ENCODE assay signal across 18 cellular contexts in genomic region chr5:29902859-29903258, GRCh38.
A peak's percentile ranks its signal among the peaks of the same experiment; 100 is the strongest.
DNase-seq lines count a peak whose midpoint lies in the region; ATAC-seq and TF ChIP-seq lines count a peak whose summit lies in the region.
"Had no signal": no experiment of that assay in that cellular context is flagged by ENCODE, and none has a peak within 500 bp of the region (broad histone marks: within the 10 kb centered on the region; RNA-seq: fewer than 3 reads in every experiment).

No MANE protein-coding gene starts in this region.

- H3K4me3 Mint-ChIP-seq in MCF 10A (ENCODE audit: unreplicated experiment): no peak overlapping the region
- H3K4me3 Mint-ChIP-seq: CD8-positive, alpha-beta T cell; HFFc6 had no signal

- H3K27me3 ChIP-seq in breast epithelium (no peaks in the 10 kb centered on the region), HAP-1 (ENCODE audit: low read depth) (no peaks in the 10 kb centered on the region)

- in situ Hi-C loops in HAP-1 (cut with MboI; ENCODE audit: low sequenced_read_pairs): no loop called here

- H3K4me1 Mint-ChIP-seq in MCF 10A (ENCODE audit: insufficient read depth, unreplicated experiment): no peaks in the 10 kb centered on the region

- no peak overlapping the region for H3K27ac ChIP-seq in breast epithelium
- H3K27ac ChIP-seq: 22Rv1, A549, KMS-11 had no signal

- H3K4me3 ChIP-seq in breast epithelium (no peak overlapping the region), HAP-1 (no peak overlapping the region), mucosa of descending colon (no peak overlapping the region)
- H3K4me3 ChIP-seq: A549, GM12878 had no signal

- H3K36me3 ChIP-seq in breast epithelium (no peaks in the 10 kb centered on the region), HAP-1 (replicated peaks) (no peaks in the 10 kb centered on the region), mucosa of descending colon (ENCODE audit: low read depth) (no peaks in the 10 kb centered on the region)

- no peak overlapping the region for H3K27ac Mint-ChIP-seq in MCF 10A (ENCODE audit: low read depth, unreplicated experiment)
- H3K27ac Mint-ChIP-seq: CD8-positive, alpha-beta T cell; HFFc6 had no signal

- no peak for TF ChIP-seq POLR2A in breast epithelium (IDR thresholded peaks at IDR 0.05)

- DNase-seq in MCF 10A (ENCODE audit: unreplicated experiment): peak; percentile 6
- DNase-seq in breast epithelium (ENCODE audit: low spot score in 2 of 2): no peak
- DNase-seq in RKO (ENCODE audit: low spot score): peak; percentile 2
- peak; percentile 24 for DNase-seq in foreskin melanocyte
- no peak for DNase-seq in HAP-1 (ENCODE audit: low spot score in 2 of 2)
- DNase-seq in mucosa of descending colon: no peak
- DNase-seq: AML-193; Calu3; CD8-positive, alpha-beta T cell; DND-41; EL; HFFc6 had no signal

- intact Hi-C loops in MCF 10A (cut with micrococcal nuclease) (no loop called here), breast epithelium (cut with DNase I; ENCODE audit: low total_unique reads) (no loop called here), mucosa of descending colon (cut with DNase I, micrococcal nuclease) (no loop called here)

- H3K9me3 Mint-ChIP-seq in MCF 10A (ENCODE audit: unreplicated experiment): peaks cover 3% of the 10 kb centered on the region

- CTCF ChIA-PET in MCF 10A (lab: Yijun Ruan, JAX): no interaction called here

- no TSS peak for BruUV-seq in MCF 10A (replicated peaks; lab: Mats Ljungman, UMichigan)

- H3K27me3 Mint-ChIP-seq in MCF 10A (ENCODE audit: insufficient read depth, unreplicated experiment): no peaks in the 10 kb centered on the region

- H3K9me3 ChIP-seq in breast epithelium (no peaks in the 10 kb centered on the region), HAP-1 (no peaks in the 10 kb centered on the region), mucosa of descending colon (peaks cover 33% of the 10 kb centered on the region)
- H3K9me3 ChIP-seq: A549 had no signal

- no peak for ATAC-seq in esophagus mucosa
- ATAC-seq in mucosa of descending colon: no peak
- ATAC-seq: A549; CD8-positive, alpha-beta T cell; GM12878; HCT116 had no signal

- H3K4me1 ChIP-seq in breast epithelium: no peaks in the 10 kb centered on the region
- H3K4me1 ChIP-seq in HAP-1: peaks cover 9% of the 10 kb centered on the region; the same call in 1 of the 2 replicates
- H3K4me1 ChIP-seq in mucosa of descending colon (ENCODE audit: low read depth): no peaks in the 10 kb centered on the region
- H3K4me1 ChIP-seq: A549 had no signal

- POLR2A ChIA-PET in MCF 10A (lab: Yijun Ruan, JAX): no interaction called here

- no peaks in the 10 kb centered on the region for H3K36me3 Mint-ChIP-seq in MCF 10A (ENCODE audit: insufficient read depth, unreplicated experiment)
- H3K36me3 Mint-ChIP-seq: CD8-positive, alpha-beta T cell had no signal

- TF ChIP-seq CTCF in MCF 10A (IDR thresholded peaks at IDR 0.05; ENCODE audit: unreplicated experiment): no peak
- TF ChIP-seq CTCF in breast epithelium (IDR thresholded peaks at IDR 0.05): no peak
- no peak for TF ChIP-seq CTCF in mucosa of descending colon (IDR thresholded peaks at IDR 0.05)

Comparison
In these comparisons a context has a peak if more than half of its experiments do, and no peak if none do; other contexts are left out.
1. DNase-seq: peak in MCF 10A (single experiment), RKO (single experiment) and foreskin melanocyte (single experiment); none in breast epithelium (0 of 2), HAP-1 (0 of 2) and mucosa of descending colon (0 of 3).